Comparison of ENCODE assay signal across 26 cellular contexts in the genomic region with DNA sequence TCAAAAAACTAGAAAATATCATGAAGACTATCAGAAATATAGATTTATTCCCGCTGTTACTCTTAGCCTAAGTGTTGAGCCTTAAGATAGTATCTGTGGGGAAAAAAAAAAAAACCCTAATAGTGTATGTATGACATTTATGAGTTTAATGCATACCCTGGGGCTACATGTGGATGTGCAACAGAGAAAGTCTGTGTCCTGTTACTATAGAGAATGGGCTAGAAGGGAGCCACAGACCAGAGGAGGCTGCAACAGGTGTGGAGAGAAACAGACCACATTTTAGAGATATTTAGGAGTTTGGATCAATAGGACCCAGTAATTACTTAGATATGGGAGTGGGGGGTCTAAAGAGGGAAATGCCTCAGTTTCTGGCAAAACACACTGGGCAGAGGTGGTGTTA. TPM values are rescaled to one million over a fixed set of nuclear protein-coding genes. Genes with fewer than 3 reads are reported as not detected.
DNase-seq lines count a peak whose midpoint lies in the region; ATAC-seq, FAIRE-seq and TF ChIP-seq lines count a peak whose summit lies in the region.
"Had no signal": no experiment of that assay in that cellular context is flagged by ENCODE, and none has a peak within 500 bp of the region (broad histone marks: within the 10 kb centered on the region; RNA-seq: fewer than 3 reads in every experiment).

No MANE protein-coding gene starts in this region.

- H3K27ac ChIP-seq in HEK293 (ENCODE audit: extremely low read depth, low read depth, low read length): no peak overlapping the region
- no peak overlapping the region for H3K27ac ChIP-seq in PC-3 (ENCODE audit: low read length)
- peak overlapping the region; percentile 68 for H3K27ac ChIP-seq in endothelial cell of umbilical vein (ENCODE audit: insufficient read depth, low read depth, low read length)
- no peak overlapping the region for H3K27ac ChIP-seq in SJCRH30
- H3K27ac ChIP-seq: BLaER1, GM23248, Peyer's patch, SK-N-MC had no signal

- H3K27me3 Mint-ChIP-seq in osteocyte (ENCODE audit: unreplicated experiment): no peaks in the 10 kb centered on the region
- H3K27me3 Mint-ChIP-seq: CD4-positive, alpha-beta memory T cell had no signal

- H3K4me3 ChIP-seq in HEK293 (ENCODE audit: low read depth, low read length) (no peak overlapping the region), PC-3 (ENCODE audit: low read length) (no peak overlapping the region), endothelial cell of umbilical vein (replicated peaks in 1 of 3; ENCODE audit: insufficient read depth in 1 of 3, low read depth in 1 of 3, low read length in 3 of 3) (no peak overlapping the region), SJCRH30 (no peak overlapping the region)
- H3K4me3 ChIP-seq: BLaER1, GM12878, GM23248, Peyer's patch, SK-N-MC had no signal

- no peaks in the 10 kb centered on the region for H3F3A ChIP-seq in PC-3 (ENCODE audit: low read length, unreplicated experiment)

- TF ChIP-seq POLR2A in endothelial cell of umbilical vein (IDR thresholded peaks at IDR 0.05; ENCODE audit: low read depth, low read length): no peak

- CTCF ChIA-PET in HEK293 (lab: Yijun Ruan, JAX): no interaction called here
- CTCF ChIA-PET in PC-3 (lab: Charles Lee): no interaction called here
- CTCF ChIA-PET in endothelial cell of umbilical vein (lab: Charles Lee): no interaction called here

- DNase-seq in PC-3: peak; percentile 8
- DNase-seq in endothelial cell of umbilical vein (ENCODE audit: low read depth, low spot score): no peak
- no peak for DNase-seq in osteocyte (ENCODE audit: extremely low spot score, unreplicated experiment)
- DNase-seq in SJCRH30: no peak
- DNase-seq in HT-29 (ENCODE audit: low spot score): no peak
- DNase-seq: Caco-2; CD4-positive, alpha-beta memory T cell; DMS 273 treated with DMSO at 0.1 percent for 48 hours; DMS79 treated with DMSO at 0.1 percent for 48 hours; KG1; NCI-H1092 treated with DMSO at 0.1 percent for 48 hours; NCI-H146; NCI-H2029; NCI-H2227 treated with DMSO at 0.1 percent for 48 hours; NCI-H510A; NCI-H748 treated with DMSO at 0.1 percent for 48 hours; NK-92 treated with Interleukin-12 subunit alpha and Interleukin-12 subunit beta, amount 100 ng/mL, for 24 hours; Peyer's patch had no signal

- no peaks in the 10 kb centered on the region for H3K9me3 Mint-ChIP-seq in osteocyte (ENCODE audit: unreplicated experiment)
- H3K9me3 Mint-ChIP-seq: CD4-positive, alpha-beta memory T cell had no signal

- H3K4me2 ChIP-seq in PC-3 (ENCODE audit: low read length) (peak overlapping the region; percentile 49; the same call in 1 of the 2 replicates), endothelial cell of umbilical vein (ENCODE audit: insufficient read depth, low read length) (peak overlapping the region; percentile 33)
- H3K4me2 ChIP-seq: BLaER1 had no signal

- H2AFZ ChIP-seq in PC-3 (ENCODE audit: low read length) (no peak overlapping the region), endothelial cell of umbilical vein (ENCODE audit: low read depth, low read length) (no peak overlapping the region)
- H2AFZ ChIP-seq: GM23248 had no signal

- H3K4me1 ChIP-seq in HEK293 (ENCODE audit: control insufficient read depth, insufficient read depth, low read length): 0 out of 2 replicates have a peak, but pooled peaks cover 7% of the 10 kb centered on the region
- H3K4me1 ChIP-seq in PC-3 (ENCODE audit: insufficient read depth, low read length): peaks cover 11% of the 10 kb centered on the region
- peaks cover 18% of the 10 kb centered on the region for H3K4me1 ChIP-seq in endothelial cell of umbilical vein (ENCODE audit: control insufficient read depth, extremely low read depth, insufficient read depth, low read length)
- no peaks in the 10 kb centered on the region for H3K4me1 ChIP-seq in SJCRH30
- H3K4me1 ChIP-seq: BLaER1, Caco-2 had no signal

- H3K27ac Mint-ChIP-seq in osteocyte (ENCODE audit: unreplicated experiment): peak overlapping the region; percentile 58
- H3K27ac Mint-ChIP-seq: CD4-positive, alpha-beta memory T cell had no signal

- H3K9ac ChIP-seq in PC-3 (ENCODE audit: low read length) (no peak overlapping the region), endothelial cell of umbilical vein (replicated peaks; ENCODE audit: extremely low read depth, insufficient read depth, low read length) (peak overlapping the region; percentile 10)
- H3K9ac ChIP-seq: BLaER1, GM23248 had no signal

- H3K9me2 ChIP-seq in PC-3 (replicated peaks; ENCODE audit: low read length): no peaks in the 10 kb centered on the region

- intact Hi-C loops in PC-3 (cut with micrococcal nuclease) (no loop called here), endothelial cell of umbilical vein (cut with micrococcal nuclease) (loop anchor here (1.0 to 2.0 kb wide), 2 partner anchors 14 to 29 kb away; no protein-coding TSS in a partner anchor)

- TF ChIP-seq CTCF in HEK293 (tag by site-specific recombination; IDR thresholded peaks at IDR 0.05) (no peak), PC-3 (conservative IDR thresholded peaks at IDR 0.05; ENCODE audit: low read depth, low read length) (no peak), endothelial cell of umbilical vein (IDR thresholded peaks at IDR 0.05; ENCODE audit: extremely low read depth in 1 of 2, insufficient read depth in 1 of 2, low read depth in 1 of 2, low read length in 2 of 2) (no peak), osteocyte (IDR thresholded peaks at IDR 0.05) (no peak)

- POLR2A ChIA-PET in HEK293 (lab: Yijun Ruan, JAX) (no interaction called here), PC-3 (lab: Charles Lee; ENCODE audit: unreplicated experiment) (no interaction called here), endothelial cell of umbilical vein (lab: Charles Lee) (no interaction called here)

- H3K4me1 Mint-ChIP-seq in osteocyte (ENCODE audit: unreplicated experiment): peaks cover 34% of the 10 kb centered on the region

- no peaks in the 10 kb centered on the region for H3K27me3 ChIP-seq in PC-3 (ENCODE audit: low read length)
- no peaks in the 10 kb centered on the region for H3K27me3 ChIP-seq in endothelial cell of umbilical vein (ENCODE audit: control insufficient read depth in 2 of 2, insufficient read depth in 2 of 2, low read length in 2 of 2)
- H3K27me3 ChIP-seq in SJCRH30: no peaks in the 10 kb centered on the region
- H3K27me3 ChIP-seq: BLaER1, Peyer's patch had no signal

- H3K9me3 ChIP-seq in HEK293 (ENCODE audit: control insufficient read depth, insufficient read depth, low read depth, low read length): no peaks in the 10 kb centered on the region
- no peaks in the 10 kb centered on the region for H3K9me3 ChIP-seq in PC-3 (ENCODE audit: low read length)
- H3K9me3 ChIP-seq in endothelial cell of umbilical vein (replicated peaks; ENCODE audit: control insufficient read depth, insufficient read depth, low read length): no peaks in the 10 kb centered on the region
- H3K9me3 ChIP-seq in SJCRH30 (replicated peaks): no peaks in the 10 kb centered on the region
- H3K9me3 ChIP-seq: Caco-2, Peyer's patch had no signal

- H4K20me1 ChIP-seq in PC-3 (ENCODE audit: low read length) (no peaks in the 10 kb centered on the region), endothelial cell of umbilical vein (replicated peaks; ENCODE audit: control insufficient read depth, extremely low read depth, insufficient read depth, low read length) (no peaks in the 10 kb centered on the region)

- no peak overlapping the region for H3K4me3 Mint-ChIP-seq in osteocyte (ENCODE audit: unreplicated experiment)
- H3K4me3 Mint-ChIP-seq: CD4-positive, alpha-beta memory T cell had no signal

- no TSS peak for BruUV-seq in PC-3 (replicated peaks; lab: Mats Ljungman, UMichigan)
- BruUV-seq in endothelial cell of umbilical vein (replicated peaks; lab: Mats Ljungman, UMichigan): no TSS peak

- H3K36me3 Mint-ChIP-seq in osteocyte (ENCODE audit: unreplicated experiment): no peaks in the 10 kb centered on the region
- H3K36me3 Mint-ChIP-seq: CD4-positive, alpha-beta memory T cell had no signal

- ATAC-seq in PC-3 (no peak), GM18519 (IDR thresholded peaks at IDR 0.05; ENCODE audit: low FRiP score, unreplicated experiment) (no peak)
- ATAC-seq: GM12878, HCT116, Right ventricle myocardium inferior had no signal

- H3K36me3 ChIP-seq in HEK293 (ENCODE audit: control insufficient read depth in 2 of 2, insufficient read depth in 1 of 2, low read length in 2 of 2) (no peaks in the 10 kb centered on the region), PC-3 (ENCODE audit: low read depth, low read length) (no peaks in the 10 kb centered on the region), endothelial cell of umbilical vein (ENCODE audit: control insufficient read depth in 2 of 2, extremely low read depth in 1 of 2, insufficient read depth in 2 of 2, low read length in 2 of 2) (no peaks in the 10 kb centered on the region), SJCRH30 (no peaks in the 10 kb centered on the region)
- H3K36me3 ChIP-seq: Peyer's patch had no signal

- H3K9me1 ChIP-seq in endothelial cell of umbilical vein (replicated peaks; ENCODE audit: control insufficient read depth, extremely low read depth, insufficient read depth, low read length): no peaks in the 10 kb centered on the region

- dilution Hi-C loops in endothelial cell of umbilical vein (cut with MboI; ENCODE audit: extremely low pct_ligation_motif_present, low sequenced_read_pairs): no loop called here

- FAIRE-seq in endothelial cell of umbilical vein (lab: Jason Lieb, UNC): no peak
- FAIRE-seq: GM12878 had no signal

- H3K79me2 ChIP-seq in PC-3 (ENCODE audit: low read length): peaks cover 21% of the 10 kb centered on the region
- peaks cover 15% of the 10 kb centered on the region for H3K79me2 ChIP-seq in endothelial cell of umbilical vein (ENCODE audit: control insufficient read depth, insufficient read depth, low read length)

TF ChIP-seq in HEK293, 187 proteins besides CTCF, POLR2A, EP300 and RAD21 (continues in another document):
- TF ChIP-seq SCRT2 (tag by site-specific recombination; IDR thresholded peaks at IDR 0.05) (peak; percentile 77), SCRT1 (tag by site-specific recombination; IDR thresholded peaks at IDR 0.05; ENCODE audit: borderline replicate concordance) (peak; percentile 20; the same call in 1 of the 2 replicates)

TF ChIP-seq in endothelial cell of umbilical vein, 7 proteins besides CTCF, POLR2A, EP300 and RAD21:
- TF ChIP-seq POLR2AphosphoS5 (IDR thresholded peaks at IDR 0.05; ENCODE audit: insufficient read depth, low read depth, low read length) (no peak), MYC (IDR thresholded peaks at IDR 0.05; ENCODE audit: low read depth, low read length) (no peak)

RNA-seq across cellular contexts. Expression of a gene that starts 15.4 kb away (rescaled TPM):
- total RNA-seq in PC-3 (2014; rRNA removed): 31.2 and 35.4 TPM in 2 replicates
- total RNA-seq in endothelial cell of umbilical vein: 43.0 and 44.0 TPM in 2 replicates
- 43.1 and 45.2 TPM in 2 replicates for polyA plus RNA-seq in endothelial cell of umbilical vein
- 47.2 and 49.3 TPM in 2 replicates for polyA plus RNA-seq in endothelial cell of umbilical vein (2011; cell fraction: cytosol; rRNA removed)
- 40.6 and 41.0 TPM in 2 replicates for polyA plus RNA-seq in endothelial cell of umbilical vein (2011; cell fraction: nucleus; rRNA removed)
- 35.8 and 40.5 TPM in 2 replicates for polyA plus RNA-seq in endothelial cell of umbilical vein (2012)
- polyA minus RNA-seq in endothelial cell of umbilical vein: 29.3 and 35.4 TPM in 2 replicates
- 11.5 TPM for polyA minus RNA-seq in endothelial cell of umbilical vein (2011; cell fraction: cytosol; rRNA and poly(A)+ RNA removed)
- polyA minus RNA-seq in endothelial cell of umbilical vein (2011; cell fraction: nucleus; rRNA and poly(A)+ RNA removed): 30.5 and 41.8 TPM in 2 replicates
- 70.8 and 78.4 TPM in 2 replicates for total RNA-seq in osteocyte
- 34.5 and 34.9 TPM in 2 replicates for total RNA-seq in SJCRH30 (2014; rRNA removed; shearing (Covaris generic))
- 14.9 and 16.0 TPM in 2 replicates for total RNA-seq in HT-29 (2014; rRNA removed; shearing (Covaris generic))
